ENCODE assay signal across 17 cellular contexts in genomic region chr6:37486440-37486839, GRCh38. TPM values are rescaled to one million over a fixed set of nuclear protein-coding genes. Genes with fewer than 3 reads are reported as not detected.
DNase-seq lines count a peak whose midpoint lies in the region; ATAC-seq and TF ChIP-seq lines count a peak whose summit lies in the region.
"Had no signal": no experiment of that assay in that cellular context is flagged by ENCODE, and none has a peak within 500 bp of the region (broad histone marks: within the 10 kb centered on the region; RNA-seq: fewer than 3 reads in every experiment).

No MANE protein-coding gene starts in this region.

- H3K27me3 Mint-ChIP-seq in stimulated activated naive CD8-positive, alpha-beta T cell treated with anti-CD3 and anti-CD28 coated beads, Interleukin-15, Interleukin-2, amounts not matched to agents 100 ng/mL and 50 ng/mL, for 24 hours: no peaks in the 10 kb centered on the region
- no peaks in the 10 kb centered on the region for H3K27me3 Mint-ChIP-seq in stimulated activated naive CD8-positive, alpha-beta T cell treated with anti-CD3 and anti-CD28 coated beads, Interleukin-15, amount 100 ng/mL, for 72 hours
- peaks cover 4% of the 10 kb centered on the region for H3K27me3 Mint-ChIP-seq in brain
- H3K27me3 Mint-ChIP-seq in natural killer cell treated with Interleukin-12 subunit alpha and Interleukin-12 subunit beta and Interleukin-15 and Interleukin-18, amount 100 ng/mL, for 72 hours: no peaks in the 10 kb centered on the region

- peaks cover 26% of the 10 kb centered on the region for H3K36me3 Mint-ChIP-seq in stimulated activated naive CD8-positive, alpha-beta T cell treated with anti-CD3 and anti-CD28 coated beads, Interleukin-15, Interleukin-2, amounts not matched to agents 100 ng/mL and 50 ng/mL, for 24 hours (ENCODE audit: low read depth)
- H3K36me3 Mint-ChIP-seq in brain: peaks cover 15% of the 10 kb centered on the region
- peaks cover 5% of the 10 kb centered on the region for H3K36me3 Mint-ChIP-seq in natural killer cell treated with Interleukin-12 subunit alpha and Interleukin-12 subunit beta and Interleukin-15 and Interleukin-18, amount 100 ng/mL, for 72 hours

- no peak overlapping the region for H3K4me3 Mint-ChIP-seq in stimulated activated naive CD8-positive, alpha-beta T cell treated with anti-CD3 and anti-CD28 coated beads, Interleukin-15, Interleukin-2, amounts not matched to agents 100 ng/mL and 50 ng/mL, for 24 hours
- H3K4me3 Mint-ChIP-seq in stimulated activated naive CD8-positive, alpha-beta T cell treated with anti-CD3 and anti-CD28 coated beads, Interleukin-15, amount 100 ng/mL, for 72 hours: no peak overlapping the region
- H3K4me3 Mint-ChIP-seq in brain: no peak overlapping the region
- H3K4me3 Mint-ChIP-seq in natural killer cell treated with Interleukin-12 subunit alpha and Interleukin-12 subunit beta and Interleukin-15 and Interleukin-18, amount 100 ng/mL, for 72 hours: no peak overlapping the region

- no peak for DNase-seq in stimulated activated naive CD8-positive, alpha-beta T cell treated with anti-CD3 and anti-CD28 coated beads, Interleukin-15, amount 100 ng/mL, for 72 hours
- DNase-seq in natural killer cell treated with Interleukin-12 subunit alpha and Interleukin-12 subunit beta and Interleukin-15 and Interleukin-18, amount 100 ng/mL, for 72 hours (ENCODE audit: low spot score): peak; percentile 8
- DNase-seq: BE2C; DND-41; HCEC 1CT; KG1; NCI-H1436; NCI-H2029; NCI-H2171; NCI-H446 treated with DMSO at 0.1 percent for 48 hours; NK-92 treated with Interleukin-12 subunit alpha and Interleukin-12 subunit beta, amount 100 ng/mL, for 24 hours; SHP77 treated with DMSO at 0.1 percent for 48 hours had no signal

- peak overlapping the region; percentile 21 for H3K27ac Mint-ChIP-seq in stimulated activated naive CD8-positive, alpha-beta T cell treated with anti-CD3 and anti-CD28 coated beads, Interleukin-15, Interleukin-2, amounts not matched to agents 100 ng/mL and 50 ng/mL, for 24 hours
- H3K27ac Mint-ChIP-seq in stimulated activated naive CD8-positive, alpha-beta T cell treated with anti-CD3 and anti-CD28 coated beads, Interleukin-15, amount 100 ng/mL, for 72 hours: peak overlapping the region in 1 of 2 donors; percentile 54
- peak overlapping the region in 3 of 5 experiments; percentile 66 to 91 (median 83) for H3K27ac Mint-ChIP-seq in brain
- H3K27ac Mint-ChIP-seq in natural killer cell treated with Interleukin-12 subunit alpha and Interleukin-12 subunit beta and Interleukin-15 and Interleukin-18, amount 100 ng/mL, for 72 hours: no peak overlapping the region

- ATAC-seq in stimulated activated naive CD8-positive, alpha-beta T cell treated with anti-CD3 and anti-CD28 coated beads, Interleukin-15, amount 100 ng/mL, for 72 hours: no peak
- no peak for ATAC-seq in natural killer cell treated with Interleukin-12 subunit alpha and Interleukin-12 subunit beta and Interleukin-15 and Interleukin-18, amount 100 ng/mL, for 72 hours
- ATAC-seq in GM18861 (IDR thresholded peaks at IDR 0.05; ENCODE audit: unreplicated experiment) (no peak), HG03442 (IDR thresholded peaks at IDR 0.05; ENCODE audit: unreplicated experiment) (no peak), HG03196 (IDR thresholded peaks at IDR 0.05; ENCODE audit: unreplicated experiment) (no peak)

- H3K9me3 Mint-ChIP-seq in stimulated activated naive CD8-positive, alpha-beta T cell treated with anti-CD3 and anti-CD28 coated beads, Interleukin-15, Interleukin-2, amounts not matched to agents 100 ng/mL and 50 ng/mL, for 24 hours: no peaks in the 10 kb centered on the region
- no peaks in the 10 kb centered on the region for H3K9me3 Mint-ChIP-seq in stimulated activated naive CD8-positive, alpha-beta T cell treated with anti-CD3 and anti-CD28 coated beads, Interleukin-15, amount 100 ng/mL, for 72 hours
- H3K9me3 Mint-ChIP-seq in brain: no peaks in the 10 kb centered on the region
- H3K9me3 Mint-ChIP-seq in natural killer cell treated with Interleukin-12 subunit alpha and Interleukin-12 subunit beta and Interleukin-15 and Interleukin-18, amount 100 ng/mL, for 72 hours: no peaks in the 10 kb centered on the region

- H3K4me1 Mint-ChIP-seq in stimulated activated naive CD8-positive, alpha-beta T cell treated with anti-CD3 and anti-CD28 coated beads, Interleukin-15, Interleukin-2, amounts not matched to agents 100 ng/mL and 50 ng/mL, for 24 hours (ENCODE audit: low read depth): peaks cover 38% of the 10 kb centered on the region
- H3K4me1 Mint-ChIP-seq in stimulated activated naive CD8-positive, alpha-beta T cell treated with anti-CD3 and anti-CD28 coated beads, Interleukin-15, amount 100 ng/mL, for 72 hours: peaks cover 37% of the 10 kb centered on the region
- H3K4me1 Mint-ChIP-seq in brain: peaks cover 91% of the 10 kb centered on the region
- H3K4me1 Mint-ChIP-seq in natural killer cell treated with Interleukin-12 subunit alpha and Interleukin-12 subunit beta and Interleukin-15 and Interleukin-18, amount 100 ng/mL, for 72 hours (ENCODE audit: low read depth in 2 of 2): peaks cover 22 to 24% of the 10 kb centered on the region in 2 donors

- TF ChIP-seq CTCF in brain (conservative IDR thresholded peaks at IDR 0.05): no peak

RNA-seq across cellular contexts. Expression of gene CCDC167, which starts 13.3 kb away (rescaled TPM):
- 233 TPM for polyA plus RNA-seq in brain (ENCODE audit: insufficient read depth, low read depth, low replicate concordance)
- total RNA-seq in natural killer cell treated with Interleukin-12 subunit alpha and Interleukin-12 subunit beta and Interleukin-15 and Interleukin-18, amount 100 ng/mL, for 72 hours: 10 to 100 TPM; 46.0 to 54.8 TPM

RNA-seq across cellular contexts. Expression of gene CMTR1, which starts 53.4 kb away (rescaled TPM):
- 40.1 TPM for polyA plus RNA-seq in brain (ENCODE audit: insufficient read depth, low read depth, low replicate concordance)
- total RNA-seq in natural killer cell treated with Interleukin-12 subunit alpha and Interleukin-12 subunit beta and Interleukin-15 and Interleukin-18, amount 100 ng/mL, for 72 hours: 10 to 100 TPM; 53.9 to 74.1 TPM

Comparison
In these comparisons a context has a peak if more than half of its experiments do, and no peak if none do; other contexts are left out.
1. H3K27ac Mint-ChIP-seq: peak in stimulated activated naive CD8-positive, alpha-beta T cell treated with anti-CD3 and anti-CD28 coated beads, Interleukin-15, Interleukin-2, amounts not matched to agents 100 ng/mL and 50 ng/mL, for 24 hours (single experiment) and brain (3 of 5); none in natural killer cell treated with Interleukin-12 subunit alpha and Interleukin-12 subunit beta and Interleukin-15 and Interleukin-18, amount 100 ng/mL, for 72 hours (0 of 2).